In genomic region chr11:134402910-134403309, GRCh38 we compare ENCODE assay signal across 17 cellular contexts. TPM values are rescaled to one million over a fixed set of nuclear protein-coding genes. Genes with fewer than 3 reads are reported as not detected.
A peak's percentile ranks its signal among the peaks of the same experiment; 100 is the strongest.
DNase-seq lines count a peak whose midpoint lies in the region; ATAC-seq, FAIRE-seq and TF ChIP-seq lines count a peak whose summit lies in the region.
"Had no signal": no experiment of that assay in that cellular context is flagged by ENCODE, and none has a peak within 500 bp of the region (broad histone marks: within the 10 kb centered on the region; RNA-seq: fewer than 3 reads in every experiment).

No MANE protein-coding gene starts in this region.

- no peak overlapping the region for H4K8ac ChIP-seq in H1 (ENCODE audit: extremely low read depth, insufficient read depth, low read length)

- TF ChIP-seq EP300 in H1 (IDR thresholded peaks at IDR 0.05; ENCODE audit: borderline replicate concordance in 1 of 2, low read depth in 2 of 2, low read length in 2 of 2), result no peak
- no peak for TF ChIP-seq EP300 in stomach (IDR thresholded peaks at IDR 0.05)

- no peak overlapping the region for H2BK20ac ChIP-seq in H1 (ENCODE audit: low read length)

- H3K27me3 Mint-ChIP-seq in central memory CD8-positive, alpha-beta T cell, result peaks cover 27% of the 10 kb centered on the region
- no peaks in the 10 kb centered on the region for H3K27me3 Mint-ChIP-seq in natural killer cell (ENCODE audit: low read depth in 2 of 2)

- peaks cover 36% of the 10 kb centered on the region for H3K4me1 Mint-ChIP-seq in central memory CD8-positive, alpha-beta T cell
- H3K4me1 Mint-ChIP-seq in natural killer cell, result peaks cover 41 to 58% of the 10 kb centered on the region in 2 donors
- H3K4me1 Mint-ChIP-seq: CD4-positive, CD25-positive, alpha-beta regulatory T cell had no signal

- CTCF ChIA-PET in H1 (lab: Charles Lee; ENCODE audit: partially characterized antibody), result interaction anchor here (0.9 kb wide), 1 partner anchor 26 kb away, joined by 3 read pairs; no protein-coding TSS in a partner anchor

- H4K5ac ChIP-seq in H1 (ENCODE audit: insufficient read length, low read depth, low read length), result no peak overlapping the region

- no peak overlapping the region for H2BK12ac ChIP-seq in H1 (ENCODE audit: low read depth, low read length)

- H2BK5ac ChIP-seq in H1 (ENCODE audit: low read depth, low read length), result no peak overlapping the region

- FAIRE-seq in H1 (lab: Jason Lieb, UNC), result no peak
- FAIRE-seq: G401.6, GM12892 had no signal

- TF ChIP-seq POLR2A in H1 (IDR thresholded peaks at IDR 0.05; ENCODE audit: control extremely low read depth in 1 of 2, low read depth in 2 of 2, low read length in 2 of 2) (no peak), stomach (IDR thresholded peaks at IDR 0.05) (no peak)

- H3K9me3 ChIP-seq in H1 (ENCODE audit: insufficient read depth in 2 of 2, low read depth in 1 of 2, low read length in 1 of 2) (no peaks in the 10 kb centered on the region), stomach (no peaks in the 10 kb centered on the region)
- H3K9me3 ChIP-seq: Caco-2 had no signal

- no peak for TF ChIP-seq CTCF in H1 (IDR thresholded peaks at IDR 0.05; ENCODE audit: control extremely low read depth in 1 of 3, insufficient read depth in 1 of 3, low read depth in 1 of 3, low read length in 3 of 3)
- TF ChIP-seq CTCF in natural killer cell (IDR thresholded peaks at IDR 0.05), result no peak
- no peak for TF ChIP-seq CTCF in stomach (IDR thresholded peaks at IDR 0.05)

- no peak overlapping the region; the same call in 1 of the 2 replicates for H3K18ac ChIP-seq in H1 (ENCODE audit: extremely low read depth, low read length)

- no peaks in the 10 kb centered on the region for H3K9me3 Mint-ChIP-seq in central memory CD8-positive, alpha-beta T cell
- H3K9me3 Mint-ChIP-seq in natural killer cell, result no peaks in the 10 kb centered on the region
- H3K9me3 Mint-ChIP-seq: CD8-positive, alpha-beta T cell; H9 had no signal

- no peak overlapping the region for H2BK15ac ChIP-seq in H1 (ENCODE audit: low read length)

- H3K79me2 ChIP-seq in H1 (ENCODE audit: control insufficient read depth in 1 of 2, insufficient read depth in 2 of 2, low read length in 2 of 2), result peaks cover 0 to 62% of the 10 kb centered on the region in 2 experiments; a peak in 1 of 4 replicates

- POLR2A ChIA-PET in H1 (lab: Charles Lee; ENCODE audit: partially characterized antibody), result no interaction called here

- intact Hi-C loops in natural killer cell (cut with micrococcal nuclease) (no loop called here), stomach (cut with DNase I; ENCODE audit: low total_unique reads) (no loop called here)

- peaks cover 16% of the 10 kb centered on the region for H3K79me1 ChIP-seq in H1 (ENCODE audit: low read depth, low read length)

- H3K9ac ChIP-seq in H1 (replicated peaks in 1 of 4; ENCODE audit: extremely low read depth in 1 of 4, low read depth in 3 of 4, low read length in 3 of 4), result no peak overlapping the region

- H3K4me3 Mint-ChIP-seq in central memory CD8-positive, alpha-beta T cell, result no peak overlapping the region
- peak overlapping the region; percentile 56 for H3K4me3 Mint-ChIP-seq in natural killer cell
- H3K4me3 Mint-ChIP-seq: CD4-positive, CD25-positive, alpha-beta regulatory T cell; CD8-positive, alpha-beta T cell; H9 had no signal

- no peak for ATAC-seq in central memory CD8-positive, alpha-beta T cell (replicated peaks; ENCODE audit: extremely low read depth, poor library complexity, severe bottlenecking)
- ATAC-seq in natural killer cell (peak; percentile 9 to 31 (median 19)), GM19023 (IDR thresholded peaks at IDR 0.05; ENCODE audit: unreplicated experiment) (no peak)
- ATAC-seq: CD8-positive, alpha-beta T cell had no signal

- H3K23ac ChIP-seq in H1 (ENCODE audit: insufficient read length), result no peak overlapping the region

- H3K4me2 ChIP-seq in H1 (ENCODE audit: insufficient read depth in 1 of 2, low read depth in 2 of 2, low read length in 2 of 2), result no peak overlapping the region

- no peak overlapping the region for H2AFZ ChIP-seq in H1 (ENCODE audit: low read length)

- H3K27ac ChIP-seq in H1 (ENCODE audit: low read depth, low read length) (no peak overlapping the region), stomach (peak overlapping the region in 4 of 5 donors; percentile 7 to 80 (median 66))

- H3K27me3 ChIP-seq in H1 (replicated peaks in 1 of 4; ENCODE audit: control insufficient read depth in 3 of 4, extremely low read depth in 1 of 4, insufficient read depth in 3 of 4, low read length in 3 of 4) (no peaks in the 10 kb centered on the region), stomach (peaks cover 0 to 67% (median 6%) of the 10 kb centered on the region in 3 donors)

- WGBS in H1 (ENCODE audit: extremely low coverage in 1 of 2, insufficient coverage in 1 of 2, insufficient read length in 1 of 2, insufficient replicate concordance in 2 of 2, low coverage in 1 of 2, low lambda C conversion rate in 2 of 2, missing lambda C conversion rate in 1 of 2), 2 experiments, result 90% methylated on average over 12 of the region's 12 CpGs; no CpG with 5 or more reads in 1 of the 2 experiments
- 85 to 95% (median 87%) methylated on average over 12 of the region's 12 CpGs for WGBS in stomach, 5 donors

- no peak overlapping the region for H3K4me3 ChIP-seq in H1 (ENCODE audit: extremely low read depth in 1 of 4, insufficient read depth in 2 of 4, low read depth in 3 of 4, low read length in 4 of 4)
- no peak overlapping the region for H3K4me3 ChIP-seq in stomach

- H2BK120ac ChIP-seq in H1 (replicated peaks; ENCODE audit: low read depth, low read length), result no peak overlapping the region

- no peak overlapping the region for H3K14ac ChIP-seq in H1 (ENCODE audit: insufficient read length)

- H3K36me3 ChIP-seq in H1 (ENCODE audit: control insufficient read depth in 2 of 4, insufficient read depth in 4 of 4, low read length in 3 of 4) (peaks cover 0 to 4% (median 0%) of the 10 kb centered on the region in 4 experiments; a peak in 1 of 8 replicates), stomach (no peaks in the 10 kb centered on the region)

- H3K4me1 ChIP-seq in H1 (replicated peaks in 1 of 4; ENCODE audit: control insufficient read depth in 3 of 4, insufficient read depth in 4 of 4, low read length in 3 of 4), result peaks cover 0 to 11% (median 5%) of the 10 kb centered on the region in 4 experiments; a peak in 3 of 7 replicates
- peaks cover 5 to 23% (median 15%) of the 10 kb centered on the region in 4 donors for H3K4me1 ChIP-seq in stomach
- H3K4me1 ChIP-seq: Caco-2 had no signal

- no peak overlapping the region for H4K91ac ChIP-seq in H1 (replicated peaks; ENCODE audit: insufficient read length, low read length)

- TF ChIP-seq RAD21 in H1 (IDR thresholded peaks at IDR 0.05 in 1 of 2, conservative IDR thresholded peaks at IDR 0.05 in 1 of 2; ENCODE audit: low read depth in 2 of 2, low read length in 2 of 2), result no peak

- H3K23me2 ChIP-seq in H1 (ENCODE audit: low read depth, low read length), result no peaks in the 10 kb centered on the region

- H2AK5ac ChIP-seq in H1 (ENCODE audit: low read depth, low read length), result peak overlapping the region; percentile 53; the same call in 1 of the 2 replicates

- H3K4ac ChIP-seq in H1 (replicated peaks; ENCODE audit: insufficient read length, low read depth, low read length), result no peak overlapping the region

- no peak for DNase-seq in central memory CD8-positive, alpha-beta T cell (ENCODE audit: low spot score in 2 of 2)
- no peak for DNase-seq in H1 (ENCODE audit: low read depth in 1 of 2, low spot score in 2 of 2)
- DNase-seq in natural killer cell, result no peak
- DNase-seq in stomach, result no peak
- no peak for DNase-seq in CD1c-positive myeloid dendritic cell (ENCODE audit: extremely low spot score)
- no peak for DNase-seq in activated naive CD4-positive, alpha-beta T cell (lab: John Stamatoyannopoulos, UW)
- DNase-seq in NCI-H128 (lab: John Stamatoyannopoulos, UW; ENCODE audit: unreplicated experiment), result no peak
- DNase-seq: Caco-2; CD4-positive, CD25-positive, alpha-beta regulatory T cell; CD8-positive, alpha-beta T cell; DMS153; DND-41; H9 had no signal

- H4K20me1 ChIP-seq in H1 (replicated peaks in 1 of 2; ENCODE audit: control insufficient read depth in 1 of 2, insufficient read depth in 2 of 2, low read length in 2 of 2), result peaks cover 8 to 33% of the 10 kb centered on the region in 2 experiments

- no peaks in the 10 kb centered on the region for H3K36me3 Mint-ChIP-seq in central memory CD8-positive, alpha-beta T cell (ENCODE audit: insufficient read depth)
- no peaks in the 10 kb centered on the region for H3K36me3 Mint-ChIP-seq in natural killer cell
- H3K36me3 Mint-ChIP-seq: CD4-positive, CD25-positive, alpha-beta regulatory T cell; CD8-positive, alpha-beta T cell had no signal

- no peak overlapping the region for H3K56ac ChIP-seq in H1 (replicated peaks; ENCODE audit: insufficient read length, low read depth, low read length)

- H3K27ac Mint-ChIP-seq in central memory CD8-positive, alpha-beta T cell (ENCODE audit: low read depth), result peak overlapping the region; percentile 53
- peak overlapping the region; percentile 78 to 82 for H3K27ac Mint-ChIP-seq in natural killer cell
- H3K27ac Mint-ChIP-seq: CD4-positive, CD25-positive, alpha-beta regulatory T cell; CD8-positive, alpha-beta T cell; H9 had no signal

TF ChIP-seq in H1, 55 proteins besides CTCF, POLR2A, EP300 and RAD21 (continues in another document):
- TF ChIP-seq CEBPB (IDR thresholded peaks at IDR 0.05; ENCODE audit: low read depth, low read length) (no peak), RNF2 (IDR thresholded peaks at IDR 0.05; ENCODE audit: borderline replicate concordance, low read depth, low read length, missing control alignments, poor library complexity, severe bottlenecking) (no peak), FOSL1 (IDR thresholded peaks at IDR 0.05; ENCODE audit: insufficient read depth, low read depth, low read length) (no peak), GABPA (IDR thresholded peaks at IDR 0.05; ENCODE audit: borderline replicate concordance, insufficient read depth, low read length) (no peak)

RNA-seq across cellular contexts. Expression of gene B3GAT1, which starts 9.1 kb away (rescaled TPM):
- 32.4 and 35.0 TPM in 2 replicates for total RNA-seq in H1 (2021; fragmentation: NEBNext Ultra II Directional; extraction: Animal tissue kit (Norgen Biotek cat#: 25700))
- polyA plus RNA-seq in H1 (2011; rRNA removed) (19.7 and 27.0 TPM in 2 replicates), stomach (10 to 100 TPM in 2 of 3 donors, 1 to 10 TPM in 1; 5.3 to 16.3 (median 12.6) TPM)
- 18.2 TPM for polyA plus RNA-seq in H1 (2011; cell fraction: cytosol; rRNA removed)
- 46.6 TPM for polyA plus RNA-seq in H1 (2011; cell fraction: nucleus; rRNA removed)
- 22.6 to 25.8 TPM (median 24.3 TPM) in 4 replicates for polyA plus RNA-seq in H1 (2012, experiment 1 of 2)
- polyA plus RNA-seq in H1 (2012, experiment 2 of 2), result 23.0 TPM
- 16.5 TPM for polyA plus RNA-seq in H1 (2013, experiment 1 of 2)
- 16.3 TPM for polyA plus RNA-seq in H1 (2013, experiment 2 of 2)
- 10.1 and 12.8 TPM in 2 replicates for polyA minus RNA-seq in H1 (2011; rRNA and poly(A)+ RNA removed)
- polyA minus RNA-seq in H1 (2011; cell fraction: cytosol; rRNA and poly(A)+ RNA removed), result 15.9 TPM
- polyA minus RNA-seq in H1 (2011; cell fraction: nucleus; rRNA and poly(A)+ RNA removed), result 20.5 TPM
- total RNA-seq in natural killer cell (10 to 100 TPM; 41.3 to 78.4 (median 65.1) TPM), stomach (10 to 100 TPM in 3 of 5 donors, not detected in 2; 21.0 to 34.4 (median 25.8) TPM)
- polyA plus RNA-seq: BJ; CD4-positive, CD25-positive, alpha-beta regulatory T cell had no signal

Comparison
In these comparisons a context has a peak if more than half of its experiments do, and no peak if none do; other contexts are left out.
1. ATAC-seq: peak in natural killer cell (3 of 3); none in central memory CD8-positive, alpha-beta T cell (single experiment) and GM19023 (single experiment).